ENCODE assay signal across 15 cellular contexts in genomic region chr3:156059950-156060501, GRCh38.
"Had no signal": no experiment of that assay in that cellular context is flagged by ENCODE, and none has a peak within 500 bp of the region (broad histone marks: within the 10 kb centered on the region; RNA-seq: fewer than 3 reads in every experiment).

No MANE protein-coding gene starts in this region.

- DNase-seq: activated CD4-positive, alpha-beta memory T cell treated with anti-CD3 and anti-CD28 coated beads for 36 hours; activated CD4-positive, CD25-positive, alpha-beta regulatory T cell treated with anti-CD3 and anti-CD28 coated beads, Interleukin-2, amount 50 U/mL, for 72 hours; activated gamma-delta T cell treated with Interleukin-2 at 50 U/mL for 16 hours; activated T-cell treated with anti-CD3 and anti-CD28 coated beads, Interleukin-2, amount 50 U/mL, for 72 hours; aorta; esophagus squamous epithelium; foreskin keratinocyte; head of caudate nucleus; mammary epithelial cell; natural killer cell; stimulated activated CD4-positive, alpha-beta T cell treated with anti-CD3 and anti-CD28 coated beads, Interleukin-12 subunit alpha, Interleukin-12 subunit beta, amount 100 ng/mL, for 4 hours; stimulated activated naive CD4-positive, alpha-beta T cell treated with Interleukin-2 at 50 U/mL for 16 hours had no signal

- H3K27me3 ChIP-seq: esophagus squamous epithelium had no signal

- H3K27ac ChIP-seq: esophagus squamous epithelium, foreskin keratinocyte had no signal

- H3K36me3 ChIP-seq: esophagus squamous epithelium had no signal

- ATAC-seq: activated T-cell treated with anti-CD3 and anti-CD28 coated beads, Interleukin-2, amount 50 U/mL, for 72 hours; foreskin keratinocyte; left lobe of liver; natural killer cell had no signal

- H3K4me1 ChIP-seq: esophagus squamous epithelium, foreskin keratinocyte had no signal

- FAIRE-seq: bronchial epithelial cell, islet of Langerhans had no signal

- H3K4me3 ChIP-seq: esophagus squamous epithelium had no signal

- H3K9me3 ChIP-seq: esophagus squamous epithelium had no signal
